Comparison of ENCODE assay signal across 1 cellular context in genomic region chr3:145649368-145649887, GRCh38.
TF ChIP-seq lines count a peak whose summit lies in the region.

No MANE protein-coding gene starts in this region.

TF ChIP-seq in HepG2, 621 proteins besides CTCF, POLR2A, EP300 and RAD21 (continued from another document):
- TF ChIP-seq CEBPZ (IDR thresholded peaks at IDR 0.05; ENCODE audit: low read length) (no peak), YEATS4 (CRISPR knock-in tag; IDR thresholded peaks at IDR 0.05; ENCODE audit: borderline replicate concordance) (0 out of 2 replicates have a peak, but pooled peaks have one; percentile 27), FOXP1 (IDR thresholded peaks at IDR 0.05) (no peak), FOXP1 (CRISPR knock-in tag; IDR thresholded peaks at IDR 0.05) (peak; percentile 75), MATR3 (CRISPR knock-in tag; IDR thresholded peaks at IDR 0.05) (no peak), WIZ (CRISPR knock-in tag; IDR thresholded peaks at IDR 0.05) (no peak), U2AF2 (IDR thresholded peaks at IDR 0.05; ENCODE audit: low read depth, low read length) (no peak), ZHX1 (CRISPR knock-in tag; IDR thresholded peaks at IDR 0.05; ENCODE audit: low read depth) (no peak), GATAD1 (CRISPR knock-in tag; IDR thresholded peaks at IDR 0.05) (0 out of 2 replicates have a peak, but pooled peaks have one; percentile 15), ZNF672 (CRISPR knock-in tag; IDR thresholded peaks at IDR 0.05) (no peak), ZNF331 (CRISPR knock-in tag; IDR thresholded peaks at IDR 0.05) (peak; percentile 58; the same call in 1 of the 2 replicates), POGK (CRISPR knock-in tag; conservative IDR thresholded peaks at IDR 0.05) (no peak), SCMH1 (CRISPR knock-in tag; IDR thresholded peaks at IDR 0.05; ENCODE audit: borderline replicate concordance) (no peak), ZNF264 (CRISPR knock-in tag; IDR thresholded peaks at IDR 0.05) (peak; percentile 49; the same call in 1 of the 2 replicates), CREB3 (CRISPR knock-in tag; IDR thresholded peaks at IDR 0.05) (no peak), KDM4B (CRISPR knock-in tag; IDR thresholded peaks at IDR 0.05) (0 out of 2 replicates have a peak, but pooled peaks have one; percentile 20), KDM6A (CRISPR knock-in tag; IDR thresholded peaks at IDR 0.05; ENCODE audit: low read depth) (peak; percentile 79), ELF3 (CRISPR knock-in tag; IDR thresholded peaks at IDR 0.05) (peak; percentile 56; the same call in 1 of the 2 replicates), PPARG (CRISPR knock-in tag; conservative IDR thresholded peaks at IDR 0.05) (peak; percentile 74)
